In genomic region chr7:73324081-73324845, GRCh38 we compare ENCODE assay signal across 8 cellular contexts. TPM values are rescaled to one million over a fixed set of nuclear protein-coding genes. Genes with fewer than 3 reads are reported as not detected.
DNase-seq lines count a peak whose midpoint lies in the region; ATAC-seq and TF ChIP-seq lines count a peak whose summit lies in the region.
"Not testable (repeated sequence)": the region's sequence is repeated elsewhere in the genome, so short reads cannot be mapped to it uniquely, and the experiment has no call there.

No MANE protein-coding gene starts in this region.

- peak overlapping the region; percentile 24 to 83 (median 70) for H3K4me3 Mint-ChIP-seq in naive thymus-derived CD8-positive, alpha-beta T cell
- H3K4me3 Mint-ChIP-seq in stimulated activated effector memory CD8-positive, alpha-beta T cell treated with anti-CD3 and anti-CD28 coated beads, Interleukin-12 subunit alpha, Interleukin-12 subunit beta, amount 100 ng/mL, for 72 hours, result peak overlapping the region; percentile 65

- not testable (repeated sequence) for H3K4me1 ChIP-seq in foreskin keratinocyte

- ATAC-seq in foreskin keratinocyte, result peak; percentile 71
- peak; percentile 89 to 96 for ATAC-seq in naive thymus-derived CD8-positive, alpha-beta T cell
- ATAC-seq in stimulated activated effector memory CD8-positive, alpha-beta T cell treated with anti-CD3 and anti-CD28 coated beads, Interleukin-12 subunit alpha, Interleukin-12 subunit beta, amount 100 ng/mL, for 72 hours, result peak; percentile 84

- not testable (repeated sequence) for H3K27ac ChIP-seq in foreskin keratinocyte

- POLR2A ChIA-PET in HEK293T (lab: Yijun Ruan, JAX), result interaction anchor here (0.7 kb wide), 1 partner anchor 16 kb away, joined by 4 read pairs; the partner anchor contains the start of gene NSUN5
- POLR2A ChIA-PET in naive thymus-derived CD8-positive, alpha-beta T cell (lab: Charles Lee), result interaction anchor here (0.6 to 1.4 kb wide), 2 partner anchors 15 to 298 kb away, joined by 3 read pairs; partner anchors contain the start of gene NSUN5

- not testable (repeated sequence) for H3K27me3 ChIP-seq in foreskin keratinocyte

- not testable (repeated sequence) for H3K27me3 Mint-ChIP-seq in naive thymus-derived CD8-positive, alpha-beta T cell

- H3K4me1 Mint-ChIP-seq in naive thymus-derived CD8-positive, alpha-beta T cell, result peaks cover 6 to 15% (median 14%) of the 10 kb centered on the region in 4 donors
- H3K4me1 Mint-ChIP-seq in stimulated activated effector memory CD8-positive, alpha-beta T cell treated with anti-CD3 and anti-CD28 coated beads, Interleukin-12 subunit alpha, Interleukin-12 subunit beta, amount 100 ng/mL, for 72 hours, result peaks cover 16% of the 10 kb centered on the region

- H3K9me3 Mint-ChIP-seq in naive thymus-derived CD8-positive, alpha-beta T cell; stimulated activated effector memory CD8-positive, alpha-beta T cell treated with anti-CD3 and anti-CD28 coated beads, Interleukin-12 subunit alpha, Interleukin-12 subunit beta, amount 100 ng/mL, for 72 hours: not testable (repeated sequence)

- CTCF ChIA-PET in HEK293T (lab: Yijun Ruan, JAX), result interaction anchor here (0.5 to 1.1 kb wide), 5 partner anchors 11 to 212 kb away, joined by 3 to 6 read pairs (median 5); no protein-coding TSS in a partner anchor

- not testable (repeated sequence) for H3K36me3 Mint-ChIP-seq in naive thymus-derived CD8-positive, alpha-beta T cell; stimulated activated effector memory CD8-positive, alpha-beta T cell treated with anti-CD3 and anti-CD28 coated beads, Interleukin-12 subunit alpha, Interleukin-12 subunit beta, amount 100 ng/mL, for 72 hours

- DNase-seq in COR-L47 (lab: John Stamatoyannopoulos, UW) (peak; percentile 84), HEK293T (ENCODE audit: extremely low spot score) (peak; percentile 59), NCI-H2029 (lab: John Stamatoyannopoulos, UW) (peak; percentile 62), T-helper 1 cell (peak in 3 of 5 donors; percentile 32 to 51 (median 32)), foreskin keratinocyte (peak in 1 of 2 donors; percentile 39)
- DNase-seq in activated naive CD4-positive, alpha-beta T cell treated with anti-CD3 and anti-CD28 coated beads, Interleukin-2, amount 50 U/mL, for 16 hours, result peak; percentile 62
- peak; percentile 13 to 74 (median 44) for DNase-seq in naive thymus-derived CD8-positive, alpha-beta T cell
- DNase-seq in stimulated activated effector memory CD8-positive, alpha-beta T cell treated with anti-CD3 and anti-CD28 coated beads, Interleukin-12 subunit alpha, Interleukin-12 subunit beta, amount 100 ng/mL, for 72 hours (ENCODE audit: low spot score in 2 of 2), result peak; percentile 23 to 66

- peak overlapping the region in 9 of 10 donors; percentile 37 to 87 (median 60) for H3K27ac Mint-ChIP-seq in naive thymus-derived CD8-positive, alpha-beta T cell
- H3K27ac Mint-ChIP-seq in stimulated activated effector memory CD8-positive, alpha-beta T cell treated with anti-CD3 and anti-CD28 coated beads, Interleukin-12 subunit alpha, Interleukin-12 subunit beta, amount 100 ng/mL, for 72 hours, result peak overlapping the region; percentile 86

- peak; percentile 70 for TF ChIP-seq CTCF in foreskin keratinocyte (conservative IDR thresholded peaks at IDR 0.05)

RNA-seq across cellular contexts. Expression of gene TRIM50, which starts 3.6 kb away (rescaled TPM):
- total RNA-seq in foreskin keratinocyte, result not detected in 2 replicates
- polyA plus RNA-seq in foreskin keratinocyte, result not detected in 2 replicates
- under 1 TPM in 1 of 2 experiments, not detected in 1; 0.25 TPM for total RNA-seq in naive thymus-derived CD8-positive, alpha-beta T cell
- polyA plus RNA-seq in naive thymus-derived CD8-positive, alpha-beta T cell, result not detected

RNA-seq across cellular contexts. Expression of gene FKBP6, which starts 3.7 kb away (rescaled TPM):
- not detected in 2 replicates for total RNA-seq in foreskin keratinocyte
- polyA plus RNA-seq in foreskin keratinocyte, result 0.07 TPM in 1 of 2 replicates, not detected in the other
- not detected for total RNA-seq in naive thymus-derived CD8-positive, alpha-beta T cell
- polyA plus RNA-seq in naive thymus-derived CD8-positive, alpha-beta T cell, result not detected

RNA-seq across cellular contexts. Expression of gene NSUN5, which starts 15.6 kb away (rescaled TPM):
- total RNA-seq in foreskin keratinocyte, result 31.1 and 34.0 TPM in 2 replicates
- polyA plus RNA-seq in foreskin keratinocyte, result 40.4 and 41.8 TPM in 2 replicates
- total RNA-seq in naive thymus-derived CD8-positive, alpha-beta T cell, result 10 to 100 TPM; 69.8 to 76.1 TPM
- 10 to 100 TPM; 37.4 to 60.8 (median 53.2) TPM for polyA plus RNA-seq in naive thymus-derived CD8-positive, alpha-beta T cell
